Comparison of ENCODE assay signal across 17 cellular contexts in the genomic region with DNA sequence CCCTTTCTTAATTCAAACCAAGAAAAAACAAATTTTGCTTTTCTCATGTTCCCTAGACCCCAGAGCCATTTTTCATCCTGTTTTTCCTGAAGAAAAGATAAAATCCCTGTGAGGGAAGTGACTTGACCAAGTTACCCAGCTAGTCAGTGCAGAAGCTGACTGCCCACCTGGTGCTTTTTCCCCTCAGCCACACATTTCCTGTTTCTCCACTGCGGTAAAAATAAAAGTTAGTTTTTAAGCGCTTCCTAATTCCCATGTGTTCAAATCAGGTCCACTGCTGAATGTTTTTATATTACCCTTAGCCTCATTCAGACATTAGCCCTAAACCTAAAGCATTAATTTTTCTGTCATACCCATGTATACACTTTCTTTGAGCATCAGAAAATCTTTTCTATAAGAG. TPM values are rescaled to one million over a fixed set of nuclear protein-coding genes. Genes with fewer than 3 reads are reported as not detected.
DNase-seq lines count a peak whose midpoint lies in the region; TF ChIP-seq lines count a peak whose summit lies in the region.
"Had no signal": no experiment of that assay in that cellular context is flagged by ENCODE, and none has a peak within 500 bp of the region (broad histone marks: within the 10 kb centered on the region; RNA-seq: fewer than 3 reads in every experiment).

No MANE protein-coding gene starts in this region.

- DNase-seq in ACHN (peak; percentile 17), M059J (ENCODE audit: low read depth) (peak; percentile 36), dermis blood vessel endothelial cell (peak; percentile 72), osteoblast (ENCODE audit: insufficient read length, low spot score, missing footprints) (no peak), vagina (ENCODE audit: extremely low spot score in 2 of 2) (no peak)
- DNase-seq in stimulated activated CD4-positive, alpha-beta T cell treated with anti-CD3 and anti-CD28 coated beads, Interleukin-4, amount 100 ng/mL, for 24 hours = no peak
- DNase-seq in central memory CD4-positive, alpha-beta T cell = no peak
- no peak for DNase-seq in stimulated activated CD4-positive, alpha-beta T cell treated with anti-CD3 and anti-CD28 coated beads, Interleukin-15, amount 100 ng/mL, for 24 hours
- DNase-seq: activated CD4-positive, alpha-beta T cell treated with anti-CD3 and anti-CD28 coated beads for 1 hour; activated gamma-delta T cell; Caco-2; islet precursor cell; MV-4-11; NCI-H2081 treated with DMSO at 0.1 percent for 48 hours; NCI-H526; retina had no signal

- peaks cover 79% of the 10 kb centered on the region for H3K79me2 ChIP-seq in osteoblast (ENCODE audit: insufficient read depth, low read length)

- H4K20me1 ChIP-seq in osteoblast (ENCODE audit: insufficient read depth, low read length) = no peaks in the 10 kb centered on the region

- peak overlapping the region; percentile 83 for H3K27ac ChIP-seq in osteoblast (ENCODE audit: low read depth, low read length)
- no peak overlapping the region for H3K27ac ChIP-seq in vagina
- H3K27ac ChIP-seq: SK-N-MC had no signal

- H2AFZ ChIP-seq in osteoblast (ENCODE audit: low read length) = no peak overlapping the region

- intact Hi-C loops in vagina (cut with DNase I) = no loop called here

- TF ChIP-seq CTCF in osteoblast (IDR thresholded peaks at IDR 0.05; ENCODE audit: extremely low read depth, low read depth, low read length) = no peak
- TF ChIP-seq CTCF in vagina (IDR thresholded peaks at IDR 0.05) = no peak

- TF ChIP-seq POLR2A in vagina (IDR thresholded peaks at IDR 0.05) = no peak

- H3K27me3 ChIP-seq in osteoblast (ENCODE audit: insufficient read depth, low read length) (no peaks in the 10 kb centered on the region), vagina (no peaks in the 10 kb centered on the region)

- H3K4me2 ChIP-seq in osteoblast (ENCODE audit: insufficient read depth, low read length) = peak overlapping the region; percentile 48

- H3K4me3 ChIP-seq in osteoblast (ENCODE audit: insufficient read depth, low read length) (no peak overlapping the region), vagina (no peak overlapping the region)
- H3K4me3 ChIP-seq: SK-N-MC had no signal

- peaks cover 39% of the 10 kb centered on the region for H3K4me1 ChIP-seq in osteoblast (ENCODE audit: insufficient read depth, low read length)
- H3K4me1 ChIP-seq in vagina = peaks cover 14% of the 10 kb centered on the region

- H3K36me3 ChIP-seq in osteoblast (ENCODE audit: insufficient read depth, low read length) = no peaks in the 10 kb centered on the region
- no peaks in the 10 kb centered on the region for H3K36me3 ChIP-seq in vagina

- in situ Hi-C loops in ACHN (cut with HindIII; ENCODE audit: low pct_ligation_motif_present, low pct_unique_long_range_greater_than_20kb, low sequenced_read_pairs) = no loop called here

- H3K9me3 ChIP-seq in osteoblast (ENCODE audit: low read depth, low read length) (no peaks in the 10 kb centered on the region), vagina (no peaks in the 10 kb centered on the region)
- H3K9me3 ChIP-seq: Caco-2 had no signal

RNA-seq across cellular contexts. Expression of a gene that starts 26.1 kb away (rescaled TPM):
- total RNA-seq in M059J (2014; rRNA removed; shearing (Covaris generic)) = 22.2 and 22.5 TPM in 2 replicates
- 7.3 and 9.9 TPM in 2 replicates for total RNA-seq in dermis blood vessel endothelial cell
- 23.9 and 24.2 TPM in 2 replicates for total RNA-seq in osteoblast
- 15.5 TPM for total RNA-seq in vagina

Comparison
In these comparisons a context has a peak if more than half of its experiments do, and no peak if none do; other contexts are left out.
1. DNase-seq: peak in ACHN (single experiment), M059J (single experiment) and dermis blood vessel endothelial cell (single experiment); none in osteoblast (single experiment), stimulated activated CD4-positive, alpha-beta T cell treated with anti-CD3 and anti-CD28 coated beads, Interleukin-4, amount 100 ng/mL, for 24 hours (single experiment), central memory CD4-positive, alpha-beta T cell (single experiment), vagina (0 of 2) and stimulated activated CD4-positive, alpha-beta T cell treated with anti-CD3 and anti-CD28 coated beads, Interleukin-15, amount 100 ng/mL, for 24 hours (single experiment).